8 cellular contexts compared by ENCODE assay signal in genomic region chr2:127410871-127411396, GRCh38. TPM values are rescaled to one million over a fixed set of nuclear protein-coding genes. Genes with fewer than 3 reads are reported as not detected.
A peak's percentile ranks its signal among the peaks of the same experiment; 100 is the strongest.
DNase-seq lines count a peak whose midpoint lies in the region; ATAC-seq and TF ChIP-seq lines count a peak whose summit lies in the region.

No MANE protein-coding gene starts in this region.

- H3K27me3 ChIP-seq in MG63 (no peaks in the 10 kb centered on the region), neuronal stem cell (ENCODE audit: control insufficient read depth in 3 of 3, insufficient read depth in 3 of 3, low read depth in 1 of 3, low read length in 3 of 3) (peaks cover 0 to 14% (median 2%) of the 10 kb centered on the region in 3 experiments)

- no peaks in the 10 kb centered on the region for H3K79me1 ChIP-seq in neuronal stem cell (ENCODE audit: low read depth, low read length)

- H3K36me3 Mint-ChIP-seq in MCF 10A (ENCODE audit: insufficient read depth, unreplicated experiment), result no peaks in the 10 kb centered on the region

- H3K18ac ChIP-seq in neuronal stem cell (ENCODE audit: low read length), result no peak overlapping the region

- H2AFZ ChIP-seq in neuronal stem cell (ENCODE audit: low read length), result peak overlapping the region; percentile 47

- H2AK5ac ChIP-seq in neuronal stem cell (ENCODE audit: low read depth, low read length), result no peak overlapping the region

- H2BK5ac ChIP-seq in neuronal stem cell (ENCODE audit: low read length), result no peak overlapping the region

- H3K36me3 ChIP-seq in MG63, result no peaks in the 10 kb centered on the region
- H3K36me3 ChIP-seq in neuronal stem cell (replicated peaks in 1 of 2; ENCODE audit: control insufficient read depth in 2 of 2, insufficient read depth in 2 of 2, low read length in 2 of 2), result no peaks in the 10 kb centered on the region

- H2BK15ac ChIP-seq in neuronal stem cell (ENCODE audit: low read length), result no peak overlapping the region

- no peak overlapping the region for H4K91ac ChIP-seq in neuronal stem cell (ENCODE audit: low read depth, low read length, poor library complexity)

- peaks cover 0 to 4% of the 10 kb centered on the region in 2 donors for H3K4me1 ChIP-seq in neuronal stem cell (ENCODE audit: control insufficient read depth in 2 of 2, insufficient read depth in 1 of 2, low read depth in 1 of 2, low read length in 2 of 2)

- DNase-seq in DMS 273 (lab: John Stamatoyannopoulos, UW; ENCODE audit: unreplicated experiment) (peak; percentile 83), MG63 (peak; percentile 69), MCF 10A (ENCODE audit: unreplicated experiment) (no peak), neuronal stem cell (ENCODE audit: low spot score) (no peak), HK-2 (ENCODE audit: unreplicated experiment) (no peak), activated gamma-delta T cell treated with Interleukin-2 at 50 U/mL for 16 hours (no peak)

- peak overlapping the region; percentile 31 for H3K4me3 Mint-ChIP-seq in MCF 10A (ENCODE audit: unreplicated experiment)

- no peak overlapping the region for H3K27ac ChIP-seq in neuronal stem cell (replicated peaks; ENCODE audit: low read length)

- CTCF ChIA-PET in MCF 10A (lab: Yijun Ruan, JAX), result no interaction called here

- no peak overlapping the region for H3K9ac ChIP-seq in neuronal stem cell (ENCODE audit: low read depth, low read length, poor library complexity)

- no peak overlapping the region for H4K8ac ChIP-seq in neuronal stem cell (ENCODE audit: low read depth, low read length)

- ATAC-seq in GM19463 (IDR thresholded peaks at IDR 0.05; ENCODE audit: unreplicated experiment), result peak; percentile 53
- ATAC-seq in HG02588 (IDR thresholded peaks at IDR 0.05; ENCODE audit: unreplicated experiment), result no peak

- H3K23ac ChIP-seq in neuronal stem cell (ENCODE audit: low read depth, low read length, poor library complexity), result no peak overlapping the region

- H3K27me3 Mint-ChIP-seq in MCF 10A (ENCODE audit: insufficient read depth, unreplicated experiment), result no peaks in the 10 kb centered on the region

- no peak overlapping the region for H3K4ac ChIP-seq in neuronal stem cell (ENCODE audit: low read length)

- H3K27ac Mint-ChIP-seq in MCF 10A (ENCODE audit: low read depth, unreplicated experiment), result peak overlapping the region; percentile 59

- H3K14ac ChIP-seq in neuronal stem cell (ENCODE audit: low read length), result no peak overlapping the region

- H3K4me1 Mint-ChIP-seq in MCF 10A (ENCODE audit: insufficient read depth, unreplicated experiment), result peaks cover 26% of the 10 kb centered on the region

- BruUV-seq in MCF 10A (replicated peaks; lab: Mats Ljungman, UMichigan), result no TSS peak

- H2BK12ac ChIP-seq in neuronal stem cell (ENCODE audit: low read length), result no peak overlapping the region

- H2BK120ac ChIP-seq in neuronal stem cell (ENCODE audit: low read depth, low read length), result no peak overlapping the region

- H3K4me2 ChIP-seq in neuronal stem cell (ENCODE audit: insufficient read depth, low read length, poor library complexity, severe bottlenecking), result no peak overlapping the region

- H3K9me3 Mint-ChIP-seq in MCF 10A (ENCODE audit: unreplicated experiment), result no peaks in the 10 kb centered on the region

- TF ChIP-seq CTCF in MCF 10A (IDR thresholded peaks at IDR 0.05; ENCODE audit: unreplicated experiment), result no peak

- intact Hi-C loops in MCF 10A (cut with micrococcal nuclease), result loop anchor here (2.0 kb wide), 1 partner anchor 24 kb away; the partner anchor contains the start of gene MAP3K2

- no CpG with 5 or more reads among the region's 3 CpGs for WGBS in neuronal stem cell (ENCODE audit: extremely low coverage in 2 of 2, insufficient read length in 2 of 2, insufficient replicate concordance in 1 of 2), 2 donors

- H3K4me3 ChIP-seq in MG63, result no peak overlapping the region
- no peak overlapping the region for H3K4me3 ChIP-seq in neuronal stem cell (ENCODE audit: low read length in 2 of 2)

- POLR2A ChIA-PET in MCF 10A (lab: Yijun Ruan, JAX), result interaction anchor here (0.6 to 7.5 kb wide), 7 partner anchors 9 to 440 kb away, joined by 3 to 57 read pairs (median 5); partner anchors contain the start of gene MAP3K2

- no peaks in the 10 kb centered on the region for H3K9me3 ChIP-seq in MG63
- H3K9me3 ChIP-seq in neuronal stem cell (replicated peaks in 1 of 2; ENCODE audit: control insufficient read depth in 2 of 2, insufficient read depth in 1 of 2, low read depth in 1 of 2, low read length in 2 of 2), result peaks cover 0 to 7% of the 10 kb centered on the region in 2 donors

RNA-seq across cellular contexts. Expression of gene PROC, which starts 7.3 kb away (rescaled TPM):
- total RNA-seq in MG63 (2014; rRNA removed; shearing (Covaris generic); ENCODE audit: low replicate concordance), result not detected in 2 replicates
- total RNA-seq in MCF 10A (2022), result not detected in 2 replicates
- 0.07 TPM for polyA plus RNA-seq in neuronal stem cell (2013, experiment 1 of 2)
- polyA plus RNA-seq in neuronal stem cell (2013, experiment 2 of 2), result 0.07 TPM

RNA-seq across cellular contexts. Expression of gene MAP3K2, which starts 23.2 kb away (rescaled TPM):
- 10.6 and 32.9 TPM in 2 replicates for total RNA-seq in MG63 (2014; rRNA removed; shearing (Covaris generic); ENCODE audit: low replicate concordance)
- total RNA-seq in MCF 10A (2022), result 62.9 and 65.6 TPM in 2 replicates
- polyA plus RNA-seq in neuronal stem cell (2013, experiment 1 of 2), result 9.5 TPM
- 10.4 TPM for polyA plus RNA-seq in neuronal stem cell (2013, experiment 2 of 2)

Comparison
In these comparisons a context has a peak if more than half of its experiments do, and no peak if none do; other contexts are left out.
1. DNase-seq: peak in DMS 273 (single experiment) and MG63 (single experiment); none in MCF 10A (single experiment), neuronal stem cell (single experiment), HK-2 (single experiment) and activated gamma-delta T cell treated with Interleukin-2 at 50 U/mL for 16 hours (single experiment).